28 cellular contexts compared by ENCODE assay signal in the genomic region with DNA sequence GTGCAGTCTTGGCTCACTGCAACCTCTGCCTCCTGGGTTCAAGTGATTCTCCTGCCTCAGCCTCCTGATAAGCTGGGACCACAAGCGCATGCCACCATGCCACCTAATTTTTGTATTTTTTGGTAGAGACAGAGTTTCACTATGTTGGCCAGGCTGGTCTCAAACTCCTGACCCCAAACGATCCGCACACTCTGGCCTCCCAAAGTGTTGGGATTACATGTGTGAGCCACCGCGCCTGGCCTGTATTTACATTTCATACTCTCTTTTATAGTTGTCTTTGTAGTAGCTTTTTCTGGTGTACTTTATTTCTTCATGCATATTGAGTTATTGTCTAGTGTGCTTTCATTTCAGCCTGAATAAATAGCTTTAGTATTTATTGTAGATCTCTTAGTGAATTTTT.
"Had no signal": no experiment of that assay in that cellular context is flagged by ENCODE, and none has a peak within 500 bp of the region (broad histone marks: within the 10 kb centered on the region; RNA-seq: fewer than 3 reads in every experiment).

No MANE protein-coding gene starts in this region.

- H3K27me3 ChIP-seq: colonic mucosa, dorsolateral prefrontal cortex, esophagus squamous epithelium, gastrocnemius medialis, heart right ventricle had no signal

- H3K4me1 Mint-ChIP-seq: mesothelial cell of epicardium had no signal

- H3K27ac Mint-ChIP-seq: mesothelial cell of epicardium had no signal

- H3K36me3 ChIP-seq: colonic mucosa, esophagus squamous epithelium, gastrocnemius medialis, heart right ventricle, lower lobe of right lung had no signal

- H3K9me3 ChIP-seq: colonic mucosa, esophagus squamous epithelium, gastrocnemius medialis, heart right ventricle, lower lobe of right lung, mucosa of descending colon had no signal

- H3K27ac ChIP-seq: colonic mucosa, dorsolateral prefrontal cortex, epithelial cell of prostate, esophagus squamous epithelium, gastrocnemius medialis, heart right ventricle, lower lobe of right lung had no signal

- DNase-seq: colonic mucosa; cortex of kidney; dermis blood vessel endothelial cell; dorsolateral prefrontal cortex; effector CD4-positive, alpha-beta T cell; effector memory CD4-positive, alpha-beta T cell; erythroblast; esophagus squamous epithelium; foreskin fibroblast; foreskin melanocyte; gastrocnemius medialis; glutamatergic neuron; head of caudate nucleus; heart right ventricle; hippocampal formation; kidney glomerular epithelial cell; left colon; left ventricle myocardium superior; lower lobe of right lung; mesenchymal stem cell; mucosa of descending colon had no signal

- H3K36me3 Mint-ChIP-seq: mesothelial cell of epicardium had no signal

- H3K4me1 ChIP-seq: colonic mucosa, esophagus squamous epithelium, gastrocnemius medialis, heart right ventricle, lower lobe of right lung had no signal

- H3K4me3 Mint-ChIP-seq: mesothelial cell of epicardium had no signal

- ATAC-seq: esophagus mucosa, gastrocnemius medialis, heart right ventricle, left colon, left lobe of liver, left ventricle myocardium superior, lower lobe of right lung, mucosa of descending colon had no signal

- FAIRE-seq: endometrium, islet of Langerhans, keratinocyte had no signal

- H3K4me3 ChIP-seq: colonic mucosa, dorsolateral prefrontal cortex, esophagus squamous epithelium, gastrocnemius medialis, heart right ventricle, lower lobe of right lung, mucosa of descending colon had no signal
